ENCODE assay signal across 8 cellular contexts in genomic region chr12:56020437-56021189, GRCh38. TPM values are rescaled to one million over a fixed set of nuclear protein-coding genes. Genes with fewer than 3 reads are reported as not detected.
DNase-seq lines count a peak whose midpoint lies in the region; ATAC-seq and TF ChIP-seq lines count a peak whose summit lies in the region.

Gene IKZF4 (plus strand): TSS chr12:56021043. CDS start chr12:56021494, 451 bp downstream.

- peaks cover 24% of the 10 kb centered on the region for H3K79me2 ChIP-seq in hepatocyte

- ATAC-seq in GM21360 (IDR thresholded peaks at IDR 0.05; ENCODE audit: unreplicated experiment) (no peak), HG02885 (IDR thresholded peaks at IDR 0.05; ENCODE audit: poor library complexity, unreplicated experiment) (no peak), GM18909 (IDR thresholded peaks at IDR 0.05; ENCODE audit: poor library complexity, unreplicated experiment) (no peak)

- H3K27me3 ChIP-seq in hepatocyte, result no peaks in the 10 kb centered on the region

- TF ChIP-seq CTCF in hepatocyte (IDR thresholded peaks at IDR 0.05; ENCODE audit: poor library complexity), result no peak

- H3K27ac ChIP-seq in adipose tissue (ENCODE audit: low read depth, low read length) (peak within 1 kb of the TSS; percentile 73), hepatocyte (peak within 1 kb of the TSS; percentile 95)

- peak within 1 kb of the TSS; percentile 63 for H2AFZ ChIP-seq in hepatocyte

- H3K36me3 ChIP-seq in hepatocyte (replicated peaks; ENCODE audit: insufficient read depth, low read depth), result no peaks in the 10 kb centered on the region

- no peaks in the 10 kb centered on the region for H3K9me3 ChIP-seq in hepatocyte (ENCODE audit: low read depth)

- peak within 1 kb of the TSS; percentile 88 for H3K4me2 ChIP-seq in hepatocyte

- H3K9me2 ChIP-seq in hepatocyte (replicated peaks; ENCODE audit: insufficient read depth), result no peaks in the 10 kb centered on the region

- H3K4me1 ChIP-seq in hepatocyte (ENCODE audit: insufficient read depth), result peaks cover 20% of the 10 kb centered on the region

- peak within 1 kb of the TSS; percentile 21 for H3K4me3 ChIP-seq in hepatocyte

- CTCF ChIA-PET in activated CD8-positive, alpha-beta memory T cell treated with anti-CD3 and anti-CD28 coated beads for 36 hours (lab: Charles Lee), result interaction anchor here (1.0 to 3.1 kb wide), 2 partner anchors 25 to 282 kb away, joined by 3 to 10 read pairs; no protein-coding TSS in a partner anchor

- POLR2A ChIA-PET in activated CD8-positive, alpha-beta memory T cell treated with anti-CD3 and anti-CD28 coated beads for 36 hours (lab: Charles Lee), result interaction anchor here (0.5 kb wide), 1 partner anchor 59 kb away, joined by 3 read pairs; no protein-coding TSS in a partner anchor

- H4K20me1 ChIP-seq in hepatocyte (ENCODE audit: insufficient read depth, poor library complexity, severe bottlenecking), result no peaks in the 10 kb centered on the region

- no peak for DNase-seq in activated CD8-positive, alpha-beta memory T cell treated with anti-CD3 and anti-CD28 coated beads, Interleukin-2, amount 50 U/mL, for 4 hours
- DNase-seq in hepatocyte (ENCODE audit: low spot score) (peak; percentile 79), retina (peak; percentile 92)

- 15 to 45% (median 21%) methylated on average over 10 of the region's 10 CpGs for WGBS in adipose tissue, 3 donors
- 9% methylated on average over 8 of the region's 10 CpGs for WGBS in hepatocyte (ENCODE audit: low lambda C conversion rate, missing lambda C conversion rate)

RNA-seq across cellular contexts. Expression of gene IKZF4, which starts in this region (rescaled TPM):
- 10 to 100 TPM; 14.2 to 15.1 TPM for total RNA-seq in activated CD8-positive, alpha-beta memory T cell treated with anti-CD3 and anti-CD28 coated beads for 36 hours
- polyA plus RNA-seq in adipose tissue (1 to 10 TPM; 1.5 to 4.9 (median 4.8) TPM), hepatocyte (3.5 and 5.3 TPM in 2 replicates)
- 1.6 and 6.7 TPM in 2 replicates for total RNA-seq in hepatocyte
